33 cellular contexts compared by ENCODE assay signal in the genomic region with DNA sequence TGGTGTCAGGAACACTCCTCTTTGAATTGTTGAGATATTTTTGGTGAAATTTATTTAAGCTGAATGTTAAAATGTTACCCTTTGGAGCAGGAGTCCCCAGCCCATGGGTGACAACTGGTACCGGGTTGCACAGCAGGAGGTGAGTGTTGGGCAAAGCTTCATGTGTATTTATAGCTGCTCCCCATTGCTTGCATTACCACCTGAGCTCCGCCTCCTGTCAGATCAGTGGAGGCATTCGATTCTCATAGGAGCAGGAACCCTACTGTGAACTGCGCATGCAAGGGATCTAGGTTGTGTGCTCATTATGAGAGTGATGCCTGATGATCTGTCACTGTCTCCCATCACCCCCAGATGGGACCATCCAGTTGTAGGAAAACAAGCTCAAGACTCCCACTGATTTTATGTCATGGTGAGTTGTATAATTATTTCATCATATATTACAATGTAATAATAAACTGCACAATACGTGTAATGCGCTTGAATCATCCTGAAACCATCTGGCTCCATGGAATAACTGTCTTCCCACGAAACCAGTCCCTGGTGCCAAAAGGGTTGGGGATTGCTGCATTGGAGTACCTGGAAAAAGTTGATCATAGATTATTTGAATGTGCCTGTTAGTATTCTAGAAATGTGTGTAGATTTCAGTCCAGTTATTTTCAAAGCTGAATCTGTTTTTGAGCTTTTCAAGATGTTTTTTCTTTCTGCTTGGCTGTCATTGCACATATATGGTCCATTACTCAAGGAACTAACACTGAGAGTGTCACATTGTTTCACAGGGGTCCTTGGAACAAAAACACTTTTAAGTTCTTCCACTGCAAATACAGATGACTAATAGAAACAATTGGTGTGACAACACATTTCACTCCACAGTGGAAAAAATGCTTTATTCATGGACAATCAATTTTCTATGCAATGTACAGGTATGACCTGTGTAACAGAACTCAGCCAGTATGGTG.
DNase-seq lines count a peak whose midpoint lies in the region; ATAC-seq, FAIRE-seq and TF ChIP-seq lines count a peak whose summit lies in the region.
"Had no signal": no experiment of that assay in that cellular context is flagged by ENCODE, and none has a peak within 500 bp of the region (broad histone marks: within the 10 kb centered on the region; RNA-seq: fewer than 3 reads in every experiment).

No MANE protein-coding gene starts in this region.

- peaks cover 21% of the 10 kb centered on the region for H3K4me1 Mint-ChIP-seq in activated naive CD8-positive, alpha-beta T cell treated with anti-CD3 and anti-CD28 coated beads, Interleukin-2, amount 50 U/mL, for 24 hours
- peaks cover 10% of the 10 kb centered on the region for H3K4me1 Mint-ChIP-seq in activated T-helper 1 cell treated with anti-CD3 and anti-CD28 coated beads, Interleukin-12 subunit alpha, Interleukin-12 subunit beta, Interleukin-2, Interleukin-4 antibody, amounts not matched to agents 30 ng/mL and 10 ng/mL and 1 ng/mL, durations not matched to agents 14 hours and 24 hours and 36 hours (ENCODE audit: low read depth)
- H3K4me1 Mint-ChIP-seq: CD14-positive monocyte, nephron had no signal

- no peak overlapping the region for H3K4me3 ChIP-seq in fibroblast of pulmonary artery (replicated peaks; ENCODE audit: low read depth, low read length)
- H3K4me3 ChIP-seq: ovary had no signal

- peak; percentile 51 for ATAC-seq in activated naive CD8-positive, alpha-beta T cell treated with anti-CD3 and anti-CD28 coated beads, Interleukin-2, amount 50 U/mL, for 24 hours
- ATAC-seq in GM18520 (IDR thresholded peaks at IDR 0.05; ENCODE audit: unreplicated experiment) = no peak
- ATAC-seq: HepG2, left ventricle myocardium superior, PC-3 had no signal

- TF ChIP-seq POLR2A in H54 (IDR thresholded peaks at IDR 0.05; ENCODE audit: low read depth, low read length) = no peak

- intact Hi-C loops in activated T-helper 1 cell treated with anti-CD3 and anti-CD28 coated beads, Interleukin-12 subunit alpha, Interleukin-12 subunit beta, Interleukin-2, Interleukin-4 antibody, amounts not matched to agents 30 ng/mL and 10 ng/mL and 1 ng/mL, durations not matched to agents 14 hours and 24 hours and 36 hours (cut with micrococcal nuclease) = no loop called here

- H3K9me3 Mint-ChIP-seq in activated naive CD8-positive, alpha-beta T cell treated with anti-CD3 and anti-CD28 coated beads, Interleukin-2, amount 50 U/mL, for 24 hours = peaks cover 11% of the 10 kb centered on the region
- peaks cover 12% of the 10 kb centered on the region for H3K9me3 Mint-ChIP-seq in activated T-helper 1 cell treated with anti-CD3 and anti-CD28 coated beads, Interleukin-12 subunit alpha, Interleukin-12 subunit beta, Interleukin-2, Interleukin-4 antibody, amounts not matched to agents 30 ng/mL and 10 ng/mL and 1 ng/mL, durations not matched to agents 14 hours and 24 hours and 36 hours

- no peaks in the 10 kb centered on the region for H3K27me3 Mint-ChIP-seq in activated naive CD8-positive, alpha-beta T cell treated with anti-CD3 and anti-CD28 coated beads, Interleukin-2, amount 50 U/mL, for 24 hours
- H3K27me3 Mint-ChIP-seq in activated T-helper 1 cell treated with anti-CD3 and anti-CD28 coated beads, Interleukin-12 subunit alpha, Interleukin-12 subunit beta, Interleukin-2, Interleukin-4 antibody, amounts not matched to agents 30 ng/mL and 10 ng/mL and 1 ng/mL, durations not matched to agents 14 hours and 24 hours and 36 hours (ENCODE audit: insufficient read depth) = no peaks in the 10 kb centered on the region
- H3K27me3 Mint-ChIP-seq: activated naive CD4-positive, alpha-beta T cell treated with anti-CD3 and anti-CD28 coated beads, Interleukin-2, amount 10 ng/mL, durations not matched to agents 7 days and 5 days had no signal

- H3K27ac Mint-ChIP-seq in activated naive CD8-positive, alpha-beta T cell treated with anti-CD3 and anti-CD28 coated beads, Interleukin-2, amount 50 U/mL, for 24 hours = peak overlapping the region; percentile 64
- no peak overlapping the region for H3K27ac Mint-ChIP-seq in activated T-helper 1 cell treated with anti-CD3 and anti-CD28 coated beads, Interleukin-12 subunit alpha, Interleukin-12 subunit beta, Interleukin-2, Interleukin-4 antibody, amounts not matched to agents 30 ng/mL and 10 ng/mL and 1 ng/mL, durations not matched to agents 14 hours and 24 hours and 36 hours
- H3K27ac Mint-ChIP-seq: activated naive CD4-positive, alpha-beta T cell treated with anti-CD3 and anti-CD28 coated beads, Interleukin-2, amount 10 ng/mL, durations not matched to agents 7 days and 5 days; nephron; T-helper 1 cell treated with Interleukin-12 subunit alpha and Interleukin-12 subunit beta and Interleukin-4 antibody, amounts not matched to agents 30 μg/mL and 1 μg/mL, for 36 hours had no signal

- no peak overlapping the region for H3K4me3 Mint-ChIP-seq in activated naive CD8-positive, alpha-beta T cell treated with anti-CD3 and anti-CD28 coated beads, Interleukin-2, amount 50 U/mL, for 24 hours
- no peak overlapping the region for H3K4me3 Mint-ChIP-seq in activated T-helper 1 cell treated with anti-CD3 and anti-CD28 coated beads, Interleukin-12 subunit alpha, Interleukin-12 subunit beta, Interleukin-2, Interleukin-4 antibody, amounts not matched to agents 30 ng/mL and 10 ng/mL and 1 ng/mL, durations not matched to agents 14 hours and 24 hours and 36 hours
- H3K4me3 Mint-ChIP-seq: activated naive CD4-positive, alpha-beta T cell treated with anti-CD3 and anti-CD28 coated beads, Interleukin-2, amount 10 ng/mL, durations not matched to agents 7 days and 5 days; CD14-positive monocyte; nephron; T-helper 1 cell treated with Interleukin-12 subunit alpha and Interleukin-12 subunit beta and Interleukin-4 antibody, amounts not matched to agents 30 μg/mL and 1 μg/mL, for 36 hours had no signal

- DNase-seq in Ammon's horn (ENCODE audit: low spot score) (peak; percentile 12), H54 (ENCODE audit: insufficient read length, low spot score) (no peak), fibroblast of pulmonary artery (ENCODE audit: low read depth) (peak; percentile 10), NCI-H2081 (lab: John Stamatoyannopoulos, UW) (no peak)
- DNase-seq in activated naive CD8-positive, alpha-beta T cell treated with anti-CD3 and anti-CD28 coated beads, Interleukin-2, amount 50 U/mL, for 24 hours = no peak
- no peak for DNase-seq in activated T-helper 1 cell treated with anti-CD3 and anti-CD28 coated beads, Interleukin-12 subunit alpha, Interleukin-12 subunit beta, Interleukin-2, Interleukin-4 antibody, amounts not matched to agents 30 ng/mL and 10 ng/mL and 1 ng/mL, durations not matched to agents 14 hours and 24 hours and 36 hours (ENCODE audit: low spot score)
- DNase-seq: activated CD4-positive, CD25-positive, alpha-beta regulatory T cell treated with anti-CD3 and anti-CD28 coated beads, Interleukin-2, amount 50 U/mL, for 72 hours; activated CD8-positive, alpha-beta memory T cell treated with anti-CD3 and anti-CD28 coated beads for 24 hours; activated naive CD4-positive, alpha-beta T cell treated with anti-CD3 and anti-CD28 coated beads, Interleukin-2, amount 10 ng/mL, durations not matched to agents 7 days and 5 days; activated T-cell treated with anti-CD3 and anti-CD28 coated beads, Interleukin-2, amount 50 U/mL, for 48 hours; aorta; caudate nucleus; DND-41; glutamatergic neuron; islet precursor cell; left ventricle myocardium superior; midbrain; NCI-H1048; NCI-H187 treated with DMSO at 0.1 percent for 48 hours; NCI-H524; NK-92 treated with Interleukin-12 subunit alpha and Interleukin-12 subunit beta, amount 100 ng/mL, for 24 hours; ovary; PC-3; SK-N-SH; stimulated activated CD4-positive, alpha-beta T cell treated with anti-CD3 and anti-CD28 coated beads, Interleukin-2, amount 100 ng/mL, for 24 hours; trophoblast cell had no signal

- peaks cover 20% of the 10 kb centered on the region for H3K36me3 Mint-ChIP-seq in activated naive CD8-positive, alpha-beta T cell treated with anti-CD3 and anti-CD28 coated beads, Interleukin-2, amount 50 U/mL, for 24 hours (ENCODE audit: low read depth)
- H3K36me3 Mint-ChIP-seq in activated T-helper 1 cell treated with anti-CD3 and anti-CD28 coated beads, Interleukin-12 subunit alpha, Interleukin-12 subunit beta, Interleukin-2, Interleukin-4 antibody, amounts not matched to agents 30 ng/mL and 10 ng/mL and 1 ng/mL, durations not matched to agents 14 hours and 24 hours and 36 hours (ENCODE audit: low read depth) = peaks cover 18% of the 10 kb centered on the region

- TF ChIP-seq CTCF in fibroblast of pulmonary artery (IDR thresholded peaks at IDR 0.05; ENCODE audit: low read length, missing control alignments) = no peak

- FAIRE-seq in H54 (lab: Jason Lieb, UNC) = peak; percentile 36
- FAIRE-seq: GM18507, HepG2, TTC549 had no signal

Comparison
In these comparisons a context has a peak if more than half of its experiments do, and no peak if none do; other contexts are left out.
1. DNase-seq: peak in Ammon's horn (single experiment) and fibroblast of pulmonary artery (single experiment); none in H54 (single experiment), activated naive CD8-positive, alpha-beta T cell treated with anti-CD3 and anti-CD28 coated beads, Interleukin-2, amount 50 U/mL, for 24 hours (single experiment), activated T-helper 1 cell treated with anti-CD3 and anti-CD28 coated beads, Interleukin-12 subunit alpha, Interleukin-12 subunit beta, Interleukin-2, Interleukin-4 antibody, amounts not matched to agents 30 ng/mL and 10 ng/mL and 1 ng/mL, durations not matched to agents 14 hours and 24 hours and 36 hours (single experiment) and NCI-H2081 (0 of 2).